ENCODE assay signal across 11 cellular contexts in the genomic region with DNA sequence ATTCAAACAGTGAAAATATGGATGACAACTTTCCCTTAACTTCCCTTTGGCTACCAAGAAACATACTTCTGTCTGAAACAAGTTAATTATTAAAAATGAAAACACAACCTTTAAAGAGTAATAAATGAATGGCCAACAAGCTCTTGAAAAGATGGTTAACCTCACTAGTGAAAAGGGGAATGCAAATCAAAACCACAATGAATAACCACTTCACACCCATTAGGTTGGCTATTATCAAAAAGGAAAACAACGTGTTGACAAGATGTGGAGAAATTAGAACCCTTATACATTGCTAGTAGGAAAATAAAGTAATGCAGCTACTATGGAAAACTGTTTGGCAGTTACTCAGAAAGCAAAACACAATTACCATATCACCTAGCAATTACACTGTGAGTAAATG. TPM values are rescaled to one million over a fixed set of nuclear protein-coding genes. Genes with fewer than 3 reads are reported as not detected.
DNase-seq lines count a peak whose midpoint lies in the region; ATAC-seq and TF ChIP-seq lines count a peak whose summit lies in the region.
"Had no signal": no experiment of that assay in that cellular context is flagged by ENCODE, and none has a peak within 500 bp of the region (broad histone marks: within the 10 kb centered on the region; RNA-seq: fewer than 3 reads in every experiment).

No MANE protein-coding gene starts in this region.

- H3F3A ChIP-seq in MM.1S (ENCODE audit: insufficient read depth, low read length), result no peaks in the 10 kb centered on the region

- peaks cover 75% of the 10 kb centered on the region for H3K4me1 Mint-ChIP-seq in central memory CD8-positive, alpha-beta T cell

- peaks cover 47% of the 10 kb centered on the region for H4K20me1 ChIP-seq in MM.1S (ENCODE audit: insufficient read depth, low read length)

- H3K9me3 ChIP-seq in colonic mucosa (no peaks in the 10 kb centered on the region), MM.1S (replicated peaks; ENCODE audit: insufficient read depth, low read length) (no peaks in the 10 kb centered on the region)
- H3K9me3 ChIP-seq: ovary had no signal

- H3K4me1 ChIP-seq in colonic mucosa (no peaks in the 10 kb centered on the region), MM.1S (ENCODE audit: low read length) (0 out of 2 replicates have a peak, but pooled peaks cover 4% of the 10 kb centered on the region)

- H3K36me3 Mint-ChIP-seq in central memory CD8-positive, alpha-beta T cell (ENCODE audit: insufficient read depth), result peaks cover 3% of the 10 kb centered on the region

- H3K9ac ChIP-seq in colonic mucosa (ENCODE audit: low read depth in 2 of 2, low read length in 2 of 2) (no peak overlapping the region), MM.1S (ENCODE audit: low read length) (no peak overlapping the region)

- no peak overlapping the region for H3K4me3 ChIP-seq in colonic mucosa
- no peak overlapping the region for H3K4me3 ChIP-seq in MM.1S (ENCODE audit: low read length)
- H3K4me3 ChIP-seq: ovary had no signal

- no peaks in the 10 kb centered on the region for H3K9me2 ChIP-seq in MM.1S (replicated peaks; ENCODE audit: insufficient read depth, low read length)

- H3K79me2 ChIP-seq in MM.1S (ENCODE audit: low read length), result peaks cover 100% of the 10 kb centered on the region

- H3K27me3 ChIP-seq in colonic mucosa (no peaks in the 10 kb centered on the region), MM.1S (replicated peaks; ENCODE audit: insufficient read depth, low read length) (no peaks in the 10 kb centered on the region)
- H3K27me3 ChIP-seq: ovary had no signal

- H3K27ac ChIP-seq in colonic mucosa, result no peak overlapping the region
- H3K27ac ChIP-seq in MM.1S (ENCODE audit: low read length), result no peak overlapping the region
- H3K27ac ChIP-seq: ovary had no signal

- DNase-seq in central memory CD8-positive, alpha-beta T cell (ENCODE audit: low spot score in 2 of 2), result no peak
- DNase-seq in NCI-H510A treated with DMSO at 0.1 percent for 48 hours (lab: John Stamatoyannopoulos, UW) (no peak), AG08395 (ENCODE audit: low spot score) (no peak), colonic mucosa (no peak), MM.1S (no peak)
- DNase-seq: DMS153, NCI-H2081 treated with DMSO at 0.1 percent for 48 hours, ovary had no signal

- ATAC-seq in GM18519 (IDR thresholded peaks at IDR 0.05; ENCODE audit: low FRiP score, unreplicated experiment), result peak; percentile 69
- ATAC-seq in GM21390 (IDR thresholded peaks at IDR 0.05; ENCODE audit: unreplicated experiment), result peak; percentile 86
- peak; percentile 90 for ATAC-seq in HG03135 (IDR thresholded peaks at IDR 0.05; ENCODE audit: unreplicated experiment)
- no peak for ATAC-seq in central memory CD8-positive, alpha-beta T cell (replicated peaks; ENCODE audit: extremely low read depth, poor library complexity, severe bottlenecking)

- H3K36me3 ChIP-seq in colonic mucosa (no peaks in the 10 kb centered on the region), MM.1S (replicated peaks; ENCODE audit: insufficient read depth, low read length) (no peaks in the 10 kb centered on the region)
- H3K36me3 ChIP-seq: ovary had no signal

- H3K9me3 Mint-ChIP-seq in central memory CD8-positive, alpha-beta T cell, result no peaks in the 10 kb centered on the region

- H2AFZ ChIP-seq in MM.1S (ENCODE audit: low read length), result no peak overlapping the region

- no peak overlapping the region for H3K4me2 ChIP-seq in MM.1S (ENCODE audit: low read depth, low read length)

- H3K27ac Mint-ChIP-seq in central memory CD8-positive, alpha-beta T cell (ENCODE audit: low read depth), result no peak overlapping the region

- intact Hi-C loops in colonic mucosa (cut with DNase I), result no loop called here

- H3K4me3 Mint-ChIP-seq in central memory CD8-positive, alpha-beta T cell, result peak overlapping the region; percentile 24

- TF ChIP-seq CTCF in colonic mucosa (IDR thresholded peaks at IDR 0.05), result no peak
- TF ChIP-seq CTCF in MM.1S (IDR thresholded peaks at IDR 0.05; ENCODE audit: low read length), result no peak

- H3K27me3 Mint-ChIP-seq in central memory CD8-positive, alpha-beta T cell, result no peaks in the 10 kb centered on the region

RNA-seq across cellular contexts. Expression of gene COP1, which starts 14.1 kb away (rescaled TPM):
- 10 to 100 TPM; 52.2 to 70.7 TPM for total RNA-seq in colonic mucosa
